In the genomic region with DNA sequence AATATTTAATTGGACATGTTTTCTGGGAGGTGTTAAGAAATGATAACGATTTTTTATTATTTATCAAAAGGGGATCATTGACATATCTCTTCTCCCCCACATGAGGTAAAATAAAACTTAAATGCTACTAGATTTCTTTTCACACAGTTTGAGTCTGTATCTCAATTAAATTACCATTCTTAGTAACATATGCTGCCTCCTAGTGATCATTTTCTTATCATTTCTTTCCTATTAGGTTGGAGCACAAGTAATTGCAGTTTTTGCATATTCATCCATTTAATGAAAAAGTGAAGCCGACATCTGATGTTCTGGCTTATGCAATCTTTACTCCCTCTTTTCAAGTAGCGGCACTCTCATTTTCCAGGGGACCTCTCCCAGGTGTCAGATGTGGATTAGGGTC, we compare ENCODE assay signal across 31 cellular contexts. TPM values are rescaled to one million over a fixed set of nuclear protein-coding genes. Genes with fewer than 3 reads are reported as not detected.
DNase-seq lines count a peak whose midpoint lies in the region; ATAC-seq and TF ChIP-seq lines count a peak whose summit lies in the region.
"Had no signal": no experiment of that assay in that cellular context is flagged by ENCODE, and none has a peak within 500 bp of the region (broad histone marks: within the 10 kb centered on the region; RNA-seq: fewer than 3 reads in every experiment).

No MANE protein-coding gene starts in this region.

- no peaks in the 10 kb centered on the region for H3K9me2 ChIP-seq in GM23338 (ENCODE audit: insufficient read depth)

- H3K27ac Mint-ChIP-seq in GM23338: peak overlapping the region; percentile 37
- H3K27ac Mint-ChIP-seq: activated naive CD8-positive, alpha-beta T cell treated with anti-CD3 and anti-CD28 coated beads, Interleukin-2, amount 50 U/mL, for 24 hours; natural killer cell treated with Interleukin-12 subunit alpha and Interleukin-12 subunit beta and Interleukin-15 and Interleukin-18, amount 100 ng/mL, for 72 hours had no signal

- CTCF ChIA-PET in A673 (lab: Charles Lee): no interaction called here

- DNase-seq in A673 (ENCODE audit: low spot score) (no peak), GM23338 (ENCODE audit: low spot score) (no peak), epithelial cell of proximal tubule (ENCODE audit: low read depth) (no peak)
- DNase-seq in activated CD4-positive, alpha-beta T cell treated with anti-CD3 and anti-CD28 coated beads, Interleukin-2, amount 50 U/mL, for 4 hours: no peak
- DNase-seq in activated naive CD4-positive, alpha-beta T cell treated with Interleukin-2 at 50 U/mL for 16 hours: no peak
- DNase-seq: activated CD4-positive, alpha-beta T cell treated with anti-CD3 and anti-CD28 coated beads for 48 hours; activated gamma-delta T cell; activated naive CD8-positive, alpha-beta T cell treated with anti-CD3 and anti-CD28 coated beads, Interleukin-2, amount 50 U/mL, for 24 hours; activated T-cell treated with anti-CD3 and anti-CD28 coated beads, Interleukin-2, amount 50 U/mL, for 1 hour; C1 segment of cervical spinal cord; Caco-2; cerebellar nuclear complex; head of caudate nucleus; KBM-7; kidney glomerular epithelial cell; lower lobe of right lung; mucosa of descending colon; NCI-H1417 treated with DMSO at 0.1 percent for 48 hours; NCI-H446 treated with DMSO at 0.1 percent for 48 hours; pancreas; SHP77 treated with DMSO at 0.1 percent for 48 hours; spleen; SW 1271; T1000; tibial artery; WERI-Rb-1 had no signal

- H3K4me3 Mint-ChIP-seq in GM23338: no peak overlapping the region
- H3K4me3 Mint-ChIP-seq: activated naive CD8-positive, alpha-beta T cell treated with anti-CD3 and anti-CD28 coated beads, Interleukin-2, amount 50 U/mL, for 24 hours; natural killer cell treated with Interleukin-12 subunit alpha and Interleukin-12 subunit beta and Interleukin-15 and Interleukin-18, amount 100 ng/mL, for 72 hours had no signal

- no peak overlapping the region for H2AFZ ChIP-seq in GM23338
- no peak overlapping the region for H2AFZ ChIP-seq in OCI-LY3 (ENCODE audit: low read depth, low read length)

- H3K4me1 Mint-ChIP-seq in GM23338: peaks cover 5% of the 10 kb centered on the region

- H4K20me1 ChIP-seq in GM23338 (replicated peaks; ENCODE audit: insufficient read depth) (no peaks in the 10 kb centered on the region), OCI-LY3 (ENCODE audit: insufficient read depth, low read length) (no peaks in the 10 kb centered on the region)

- H3F3A ChIP-seq in GM23338 (replicated peaks; ENCODE audit: low read depth): no peaks in the 10 kb centered on the region

- TF ChIP-seq CTCF in A673 (conservative IDR thresholded peaks at IDR 0.05; ENCODE audit: low read depth, low read length): peak; percentile 39; the same call in 1 of the 2 replicates
- no peak; a peak in 2 of 4 replicates for TF ChIP-seq CTCF in GM23338 (conservative IDR thresholded peaks at IDR 0.05; ENCODE audit: low read depth in 2 of 2)
- TF ChIP-seq CTCF in OCI-LY3 (IDR thresholded peaks at IDR 0.05; ENCODE audit: low read depth, low read length): peak; percentile 10; the same call in 1 of the 2 replicates
- peak; percentile 20 for TF ChIP-seq CTCF in epithelial cell of proximal tubule (conservative IDR thresholded peaks at IDR 0.05; ENCODE audit: low read depth, low read length)

- H3K36me3 Mint-ChIP-seq in GM23338 (ENCODE audit: low read depth): peaks cover 6% of the 10 kb centered on the region; the same call in 2 of the 3 replicates

- H3K27ac ChIP-seq in A673 (ENCODE audit: low read depth, low read length, poor library complexity, severe bottlenecking) (no peak overlapping the region), GM23338 (ENCODE audit: low read depth) (no peak overlapping the region), OCI-LY3 (ENCODE audit: low read length) (no peak overlapping the region)
- H3K27ac ChIP-seq: epithelial cell of prostate, lower lobe of right lung, pancreas, spleen, tibial artery, WERI-Rb-1 had no signal

- H3K27me3 ChIP-seq in A673 (replicated peaks; ENCODE audit: insufficient read depth, low read depth, low read length, poor library complexity) (no peaks in the 10 kb centered on the region), GM23338 (ENCODE audit: insufficient read depth) (no peaks in the 10 kb centered on the region), OCI-LY3 (ENCODE audit: low read depth, low read length) (no peaks in the 10 kb centered on the region)
- H3K27me3 ChIP-seq: pancreas, spleen, tibial artery had no signal

- H3K27me3 Mint-ChIP-seq in GM23338 (ENCODE audit: insufficient read depth, low read depth, poor library complexity): no peaks in the 10 kb centered on the region
- H3K27me3 Mint-ChIP-seq: activated naive CD8-positive, alpha-beta T cell treated with anti-CD3 and anti-CD28 coated beads, Interleukin-2, amount 50 U/mL, for 24 hours; natural killer cell treated with Interleukin-12 subunit alpha and Interleukin-12 subunit beta and Interleukin-15 and Interleukin-18, amount 100 ng/mL, for 72 hours had no signal

- ATAC-seq in GM23338 (no peak), HG02678 (IDR thresholded peaks at IDR 0.05; ENCODE audit: unreplicated experiment) (no peak), HG03135 (IDR thresholded peaks at IDR 0.05; ENCODE audit: unreplicated experiment) (no peak)
- ATAC-seq: activated naive CD8-positive, alpha-beta T cell treated with anti-CD3 and anti-CD28 coated beads, Interleukin-2, amount 50 U/mL, for 24 hours; lower lobe of right lung; mucosa of descending colon; natural killer cell treated with Interleukin-12 subunit alpha and Interleukin-12 subunit beta and Interleukin-15 and Interleukin-18, amount 100 ng/mL, for 72 hours; pancreas had no signal

- H3K4me3 ChIP-seq in A673 (ENCODE audit: low read depth, low read length, poor library complexity, severe bottlenecking) (no peak overlapping the region), GM23338 (no peak overlapping the region), OCI-LY3 (ENCODE audit: low read length) (no peak overlapping the region), epithelial cell of proximal tubule (ENCODE audit: low read depth, low read length) (no peak overlapping the region)
- H3K4me3 ChIP-seq: lower lobe of right lung, mucosa of descending colon, pancreas, spleen, tibial artery had no signal

- H3K9me3 ChIP-seq in A673 (ENCODE audit: low read depth, low read length, poor library complexity, severe bottlenecking) (no peaks in the 10 kb centered on the region), OCI-LY3 (ENCODE audit: insufficient read depth, low read length) (no peaks in the 10 kb centered on the region)
- H3K9me3 ChIP-seq: Caco-2, lower lobe of right lung, mucosa of descending colon, pancreas, spleen, tibial artery had no signal

- no peaks in the 10 kb centered on the region for H3K79me2 ChIP-seq in GM23338 (replicated peaks; ENCODE audit: insufficient read depth)
- H3K79me2 ChIP-seq in OCI-LY3 (ENCODE audit: low read length): no peaks in the 10 kb centered on the region

- no TSS peak for BruUV-seq in A673 (replicated peaks; lab: Mats Ljungman, UMichigan)

- H3K36me3 ChIP-seq in A673 (ENCODE audit: insufficient read depth, low read length, poor library complexity, severe bottlenecking) (no peaks in the 10 kb centered on the region), GM23338 (ENCODE audit: insufficient read depth) (peaks cover 5% of the 10 kb centered on the region; the same call in 1 of the 2 replicates), OCI-LY3 (replicated peaks; ENCODE audit: low read depth, low read length) (peaks cover 18% of the 10 kb centered on the region)

- no peak overlapping the region for H3K4me2 ChIP-seq in GM23338
- H3K4me2 ChIP-seq in OCI-LY3 (ENCODE audit: low read length): no peak overlapping the region

- intact Hi-C loops in A673 (cut with micrococcal nuclease; ENCODE audit: unreplicated experiment): loop anchor here (10.0 kb wide), 1 partner anchor 379 kb away; no protein-coding TSS in a partner anchor

- POLR2A ChIA-PET in A673 (lab: Charles Lee; ENCODE audit: low non-redundant PET): no interaction called here

- H3K4me1 ChIP-seq in A673 (ENCODE audit: insufficient read depth, low read length, poor library complexity, severe bottlenecking): no peaks in the 10 kb centered on the region
- peaks cover 5% of the 10 kb centered on the region for H3K4me1 ChIP-seq in GM23338 (ENCODE audit: insufficient read depth)
- H3K4me1 ChIP-seq in OCI-LY3 (ENCODE audit: low read length): no peaks in the 10 kb centered on the region
- H3K4me1 ChIP-seq: Caco-2, lower lobe of right lung, pancreas, spleen, tibial artery had no signal

- no peaks in the 10 kb centered on the region for H3K9me3 Mint-ChIP-seq in GM23338
- H3K9me3 Mint-ChIP-seq: activated naive CD8-positive, alpha-beta T cell treated with anti-CD3 and anti-CD28 coated beads, Interleukin-2, amount 50 U/mL, for 24 hours; natural killer cell treated with Interleukin-12 subunit alpha and Interleukin-12 subunit beta and Interleukin-15 and Interleukin-18, amount 100 ng/mL, for 72 hours had no signal

- no peak overlapping the region for H3K9ac ChIP-seq in OCI-LY3 (ENCODE audit: low read length)

TF ChIP-seq in GM23338, 12 proteins besides CTCF, POLR2A, EP300 and RAD21 (continues in another document):
- TF ChIP-seq, protein P1, sequence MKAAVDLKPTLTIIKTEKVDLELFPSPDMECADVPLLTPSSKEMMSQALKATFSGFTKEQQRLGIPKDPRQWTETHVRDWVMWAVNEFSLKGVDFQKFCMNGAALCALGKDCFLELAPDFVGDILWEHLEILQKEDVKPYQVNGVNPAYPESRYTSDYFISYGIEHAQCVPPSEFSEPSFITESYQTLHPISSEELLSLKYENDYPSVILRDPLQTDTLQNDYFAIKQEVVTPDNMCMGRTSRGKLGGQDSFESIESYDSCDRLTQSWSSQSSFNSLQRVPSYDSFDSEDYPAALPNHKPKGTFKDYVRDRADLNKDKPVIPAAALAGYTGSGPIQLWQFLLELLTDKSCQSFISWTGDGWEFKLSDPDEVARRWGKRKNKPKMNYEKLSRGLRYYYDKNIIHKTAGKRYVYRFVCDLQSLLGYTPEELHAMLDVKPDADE (IDR thresholded peaks at IDR 0.05): no peak

RNA-seq across cellular contexts. Expression of a gene that starts 24.9 kb away (rescaled TPM):
- 16.2 TPM in 2 replicates for total RNA-seq in A673 (2021)
- total RNA-seq in GM23338 (2014; rRNA removed; shearing (Covaris generic)): 27.4 and 36.0 TPM in 2 replicates
- polyA plus RNA-seq in GM23338 (2016; fragmentation: Nextera tagmentation; extraction: Ambion mirVana): 49.9 and 66.1 TPM in 2 replicates
- 6.3 and 11.0 TPM in 2 replicates for total RNA-seq in epithelial cell of proximal tubule

RNA-seq across cellular contexts. Expression of a gene that starts 25.1 kb away (rescaled TPM):
- 9.0 and 11.3 TPM in 2 replicates for total RNA-seq in A673 (2021)
- 7.0 and 12.9 TPM in 2 replicates for total RNA-seq in GM23338 (2014; rRNA removed; shearing (Covaris generic))
- 3.2 and 3.9 TPM in 2 replicates for polyA plus RNA-seq in GM23338 (2016; fragmentation: Nextera tagmentation; extraction: Ambion mirVana)
- 9.7 and 11.3 TPM in 2 replicates for total RNA-seq in epithelial cell of proximal tubule

Comparison
In these comparisons a context has a peak if more than half of its experiments do, and no peak if none do; other contexts are left out.
1. CTCF ChIP-seq: peak in A673 (single experiment), OCI-LY3 (single experiment) and epithelial cell of proximal tubule (single experiment); none in GM23338 (0 of 2).